28 cellular contexts compared by ENCODE assay signal in the genomic region with DNA sequence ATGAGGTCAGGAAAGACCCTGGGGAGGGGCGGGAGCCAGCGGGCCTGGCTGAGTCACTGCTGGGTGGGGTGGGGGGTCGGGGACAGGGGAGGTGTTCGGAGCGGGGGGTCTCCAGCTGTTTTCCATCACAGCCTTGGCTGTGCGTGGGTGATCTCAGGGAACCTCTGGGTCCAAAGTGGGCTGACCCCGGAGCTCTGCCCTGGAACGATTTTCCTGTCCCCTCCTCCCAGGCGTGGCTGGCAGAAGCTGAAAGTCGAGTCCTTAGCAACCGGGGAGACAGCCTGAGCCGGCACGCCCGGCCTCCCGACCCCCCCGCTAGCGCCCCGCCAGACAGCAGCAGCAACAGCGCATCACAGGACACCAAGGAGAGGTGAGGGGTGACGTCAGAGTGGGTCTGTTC. TPM values are rescaled to one million over a fixed set of nuclear protein-coding genes. Genes with fewer than 3 reads are reported as not detected.
A peak's percentile ranks its signal among the peaks of the same experiment; 100 is the strongest.
DNase-seq lines count a peak whose midpoint lies in the region; ATAC-seq and TF ChIP-seq lines count a peak whose summit lies in the region.
"Had no signal": no experiment of that assay in that cellular context is flagged by ENCODE, and none has a peak within 500 bp of the region (broad histone marks: within the 10 kb centered on the region; RNA-seq: fewer than 3 reads in every experiment).

No MANE protein-coding gene starts in this region.

- H3K4me3 Mint-ChIP-seq in stimulated activated memory B cell treated with anti-CD40 and anti-IgM and Interleukin-4, amounts not matched to agents 10 μg/mL and 1 μg/mL and 100 μg/mL, for 72 hours: no peak overlapping the region
- H3K4me3 Mint-ChIP-seq: activated naive CD4-positive, alpha-beta T cell treated with anti-CD3 and anti-CD28 coated beads, Interleukin-2, amount 10 ng/mL, durations not matched to agents 7 days and 5 days had no signal

- peak overlapping the region; percentile 17 for H3K27ac Mint-ChIP-seq in stimulated activated memory B cell treated with anti-CD40 and anti-IgM and Interleukin-4, amounts not matched to agents 10 μg/mL and 1 μg/mL and 100 μg/mL, for 72 hours
- H3K27ac Mint-ChIP-seq: activated naive CD4-positive, alpha-beta T cell treated with anti-CD3 and anti-CD28 coated beads, Interleukin-2, amount 10 ng/mL, durations not matched to agents 7 days and 5 days had no signal

- H3K27me3 ChIP-seq in IMR-90 (ENCODE audit: control insufficient read depth, insufficient read depth, low read length) (no peaks in the 10 kb centered on the region), esophagus muscularis mucosa (no peaks in the 10 kb centered on the region), right cardiac atrium (ENCODE audit: control insufficient read depth, insufficient read depth) (no peaks in the 10 kb centered on the region)

- H3K36me3 ChIP-seq in IMR-90 (ENCODE audit: control insufficient read depth, insufficient read depth, low read length) (peaks cover 57% of the 10 kb centered on the region), esophagus muscularis mucosa (peaks cover 57 to 75% (median 71%) of the 10 kb centered on the region in 4 donors)

- no peaks in the 10 kb centered on the region for H3K9me1 ChIP-seq in IMR-90 (ENCODE audit: insufficient read depth, low read length)

- no peak overlapping the region for H3K56ac ChIP-seq in IMR-90 (ENCODE audit: extremely low read depth, insufficient read depth, low read length)

- H3K18ac ChIP-seq in IMR-90 (ENCODE audit: low read depth, low read length): no peak overlapping the region

- no peak overlapping the region for H4K5ac ChIP-seq in IMR-90 (ENCODE audit: low read depth, low read length)

- H4K8ac ChIP-seq in IMR-90 (ENCODE audit: low read depth in 2 of 2, low read length in 2 of 2): no peak overlapping the region

- no peak for TF ChIP-seq EP300 in esophagus muscularis mucosa (IDR thresholded peaks at IDR 0.05)

- no peak overlapping the region for H2BK20ac ChIP-seq in IMR-90 (ENCODE audit: low read depth, low read length)

- H3K4me3 ChIP-seq in IMR-90 (ENCODE audit: insufficient read depth, low read depth, low read length) (no peak overlapping the region), esophagus muscularis mucosa (no peak overlapping the region), right cardiac atrium (ENCODE audit: low read length) (no peak overlapping the region)

- H2AK5ac ChIP-seq in IMR-90 (ENCODE audit: low read depth, low read length): no peak overlapping the region

- no peak overlapping the region for H2AK9ac ChIP-seq in IMR-90 (replicated peaks; ENCODE audit: low read depth, low read length, poor library complexity)

- no peak overlapping the region for H3K27ac ChIP-seq in IMR-90 (ENCODE audit: insufficient read depth, low read length)
- peak overlapping the region; percentile 3 to 66 (median 40) for H3K27ac ChIP-seq in esophagus muscularis mucosa (replicated peaks in 1 of 4)
- no peak overlapping the region for H3K27ac ChIP-seq in right cardiac atrium (ENCODE audit: low read length)
- H3K27ac ChIP-seq: C4-2B had no signal

- H3K4me2 ChIP-seq in IMR-90 (ENCODE audit: low read depth, low read length): no peak overlapping the region

- no peak overlapping the region for H3K14ac ChIP-seq in IMR-90 (replicated peaks; ENCODE audit: low read depth, low read length)

- no peaks in the 10 kb centered on the region for H4K20me1 ChIP-seq in IMR-90 (ENCODE audit: insufficient read depth, low read length)

- no peak for TF ChIP-seq CTCF in IMR-90 (conservative IDR thresholded peaks at IDR 0.05; ENCODE audit: low read depth, low read length)
- TF ChIP-seq CTCF in esophagus muscularis mucosa (IDR thresholded peaks at IDR 0.05): no peak

- BruUV-seq in IMR-90 (replicated peaks; lab: Mats Ljungman, UMichigan): no TSS peak

- H3K9me3 ChIP-seq in IMR-90 (ENCODE audit: control insufficient read depth, insufficient read depth, low read length) (no peaks in the 10 kb centered on the region), esophagus muscularis mucosa (no peaks in the 10 kb centered on the region), right cardiac atrium (ENCODE audit: control insufficient read depth, low read length) (no peaks in the 10 kb centered on the region)

- no peaks in the 10 kb centered on the region for H3K27me3 Mint-ChIP-seq in stimulated activated memory B cell treated with anti-CD40 and anti-IgM and Interleukin-4, amounts not matched to agents 10 μg/mL and 1 μg/mL and 100 μg/mL, for 72 hours
- H3K27me3 Mint-ChIP-seq: activated naive CD4-positive, alpha-beta T cell treated with anti-CD3 and anti-CD28 coated beads, Interleukin-2, amount 10 ng/mL, durations not matched to agents 7 days and 5 days; naive B cell had no signal

- CTCF ChIA-PET in IMR-90 (lab: Yijun Ruan, JAX): no interaction called here

- H2BK15ac ChIP-seq in IMR-90 (ENCODE audit: low read depth, low read length): no peak overlapping the region

- H3K9me3 Mint-ChIP-seq in stimulated activated memory B cell treated with anti-CD40 and anti-IgM and Interleukin-4, amounts not matched to agents 10 μg/mL and 1 μg/mL and 100 μg/mL, for 72 hours: no peaks in the 10 kb centered on the region
- H3K9me3 Mint-ChIP-seq: activated naive CD4-positive, alpha-beta T cell treated with anti-CD3 and anti-CD28 coated beads, Interleukin-2, amount 10 ng/mL, durations not matched to agents 7 days and 5 days; naive B cell had no signal

- POLR2A ChIA-PET in IMR-90 (lab: Charles Lee; ENCODE audit: unreplicated experiment): no interaction called here

- intact Hi-C loops in IMR-90 (cut with micrococcal nuclease) (no loop called here), esophagus muscularis mucosa (cut with DNase I) (loop anchor here (5.0 kb wide), 1 partner anchor 233 kb away; no protein-coding TSS in a partner anchor), right cardiac atrium (cut with DNase I) (no loop called here), posterior vena cava (cut with DNase I) (no loop called here)

- DNase-seq in IMR-90: no peak
- no peak for DNase-seq in esophagus muscularis mucosa (ENCODE audit: extremely low spot score)
- peak; percentile 82 to 90 (median 89) for DNase-seq in right cardiac atrium
- DNase-seq in NCI-H2227 (lab: John Stamatoyannopoulos, UW; ENCODE audit: unreplicated experiment): no peak
- no peak for DNase-seq in NCI-H526 (lab: John Stamatoyannopoulos, UW)
- DNase-seq in posterior vena cava (ENCODE audit: low spot score): no peak
- DNase-seq: activated CD4-positive, alpha-beta T cell treated with anti-CD3 and anti-CD28 coated beads for 4 hours; activated naive CD4-positive, alpha-beta T cell treated with anti-CD3 and anti-CD28 coated beads, Interleukin-2, amount 10 ng/mL, durations not matched to agents 7 days and 5 days; activated T-cell treated with anti-CD3 and anti-CD28 coated beads, Interleukin-2, amount 50 U/mL, for 48 hours; amygdala; foreskin melanocyte; Kasumi-1; kidney glomerular epithelial cell; mesendoderm; naive B cell; NCI-H1048; NCI-H187; NCI-H345; OCI-M1; retina; stimulated activated CD4-positive, alpha-beta T cell treated with anti-CD3 and anti-CD28 coated beads, Interleukin-15, amount 100 ng/mL, for 24 hours; stimulated activated CD8-positive, alpha-beta memory T cell treated with anti-CD3 and anti-CD28 coated beads, Interleukin-4, amount 100 ng/mL, for 48 hours; T-helper 1 cell had no signal

- peaks cover 73% of the 10 kb centered on the region for H3K36me3 Mint-ChIP-seq in stimulated activated memory B cell treated with anti-CD40 and anti-IgM and Interleukin-4, amounts not matched to agents 10 μg/mL and 1 μg/mL and 100 μg/mL, for 72 hours

- no peak overlapping the region for H3K9ac ChIP-seq in IMR-90 (ENCODE audit: low read depth, low read length)

- H3K4me1 ChIP-seq in IMR-90 (ENCODE audit: control insufficient read depth, insufficient read depth, low read length): peaks cover 6% of the 10 kb centered on the region
- H3K4me1 ChIP-seq in esophagus muscularis mucosa: peaks cover 28 to 42% (median 33%) of the 10 kb centered on the region in 4 donors
- peaks cover 5% of the 10 kb centered on the region for H3K4me1 ChIP-seq in right cardiac atrium (ENCODE audit: control insufficient read depth, insufficient read depth, low read length)

- no peak overlapping the region for H2BK5ac ChIP-seq in IMR-90 (ENCODE audit: low read depth, low read length, poor library complexity, severe bottlenecking)

- no peak overlapping the region for H3K4ac ChIP-seq in IMR-90 (ENCODE audit: low read depth, low read length)

- no peak for ATAC-seq in IMR-90 (ENCODE audit: low read depth)
- peak; percentile 29 to 52 for ATAC-seq in right cardiac atrium
- no peak for ATAC-seq in stimulated activated memory B cell treated with anti-CD40 and anti-IgM and Interleukin-4, amounts not matched to agents 10 μg/mL and 1 μg/mL and 100 μg/mL, for 72 hours
- no peak for ATAC-seq in GM18858 (IDR thresholded peaks at IDR 0.05; ENCODE audit: unreplicated experiment)

- H3K79me1 ChIP-seq in IMR-90 (ENCODE audit: low read depth in 1 of 2, low read length in 2 of 2): peaks cover 16 to 21% of the 10 kb centered on the region in 2 experiments

- 20% methylated on average over 1 of the region's 20 CpGs; no CpG with 5 or more reads in 1 of the 2 experiments for WGBS in IMR-90 (ENCODE audit: extremely low coverage in 2 of 2, insufficient read length in 1 of 2), 2 experiments
- 76% methylated on average over 12 of the region's 20 CpGs for WGBS in esophagus muscularis mucosa
- 64% methylated on average over 20 of the region's 20 CpGs for WGBS in right cardiac atrium

- peak overlapping the region; percentile 21 for H2AFZ ChIP-seq in IMR-90 (replicated peaks; ENCODE audit: low read length, poor library complexity)

- TF ChIP-seq POLR2A in IMR-90 (IDR thresholded peaks at IDR 0.05; ENCODE audit: low read depth, low read length) (no peak), esophagus muscularis mucosa (IDR thresholded peaks at IDR 0.05; ENCODE audit: low read depth) (no peak)

- in situ Hi-C loops in IMR-90 (cut with MboI; ENCODE audit: low sequenced_read_pairs): no loop called here

- H3K23ac ChIP-seq in IMR-90 (ENCODE audit: low read depth, low read length): no peak overlapping the region

- dilution Hi-C loops in IMR-90 (cut with HindIII; ENCODE audit: low sequenced_read_pairs, unreplicated experiment): no loop called here

- H4K91ac ChIP-seq in IMR-90 (ENCODE audit: insufficient read depth, low read depth, low read length): no peak overlapping the region

- TF ChIP-seq RAD21 in IMR-90 (IDR thresholded peaks at IDR 0.05; ENCODE audit: low read length): no peak

- H2BK120ac ChIP-seq in IMR-90 (ENCODE audit: low read depth, low read length): no peak overlapping the region

- H3K4me1 Mint-ChIP-seq in stimulated activated memory B cell treated with anti-CD40 and anti-IgM and Interleukin-4, amounts not matched to agents 10 μg/mL and 1 μg/mL and 100 μg/mL, for 72 hours: peaks cover 29% of the 10 kb centered on the region

RNA-seq across cellular contexts. Expression of a gene that starts 10.6 kb away (rescaled TPM):
- 32.8 and 39.1 TPM in 2 replicates for total RNA-seq in IMR-90 (2012; rRNA removed)
- 47.0 and 50.7 TPM in 2 replicates for polyA plus RNA-seq in IMR-90 (2012; rRNA removed)
- polyA plus RNA-seq in IMR-90 (2012; cell fraction: cytosol; rRNA removed): 36.1 and 37.6 TPM in 2 replicates
- 167 and 251 TPM in 2 replicates for polyA plus RNA-seq in IMR-90 (2012; cell fraction: nucleus; rRNA removed; ENCODE audit: low replicate concordance)
- total RNA-seq in esophagus muscularis mucosa: 100 to 1,000 TPM in 3 of 4 donors, 10 to 100 TPM in 1; 85.8 to 148 (median 118) TPM
- total RNA-seq in right cardiac atrium: 10 to 100 TPM; 68.8 to 89.5 (median 78.8) TPM
- polyA plus RNA-seq in right cardiac atrium: 92.6 TPM
- total RNA-seq in posterior vena cava: 10 to 100 TPM; 83.2 to 92.6 TPM

RNA-seq across cellular contexts. Expression of a gene that starts 12.7 kb away (rescaled TPM):
- total RNA-seq in IMR-90 (2012; rRNA removed) (17.5 and 28.0 TPM in 2 replicates), esophagus muscularis mucosa (10 to 100 TPM; 38.2 to 61.7 (median 48.2) TPM), right cardiac atrium (10 to 100 TPM; 28.2 to 38.4 (median 33.0) TPM), posterior vena cava (10 to 100 TPM; 39.3 to 43.4 TPM)
- polyA plus RNA-seq in IMR-90 (2012; rRNA removed) (38.9 and 44.2 TPM in 2 replicates), right cardiac atrium (36.8 TPM)
- 31.9 and 52.0 TPM in 2 replicates for polyA plus RNA-seq in IMR-90 (2012; cell fraction: cytosol; rRNA removed)
- polyA plus RNA-seq in IMR-90 (2012; cell fraction: nucleus; rRNA removed; ENCODE audit: low replicate concordance): 107 and 192 TPM in 2 replicates

RNA-seq across cellular contexts. Expression of a gene that starts 17.2 kb away (rescaled TPM):
- total RNA-seq in IMR-90 (2012; rRNA removed) (under 0.01 TPM in 1 of 2 replicates, not detected in the other), esophagus muscularis mucosa (under 1 TPM in 2 of 4 donors, not detected in 2; 0.33 to 0.34 TPM), right cardiac atrium (under 1 TPM in 2 of 4 donors, not detected in 2; 0.09 to 0.25 TPM), posterior vena cava (under 1 TPM; 0.37 to 0.52 TPM)
- polyA plus RNA-seq in IMR-90 (2012; rRNA removed) (0.09 TPM in 2 replicates), right cardiac atrium (0.54 TPM)
- 0.03 TPM in 1 of 2 replicates, not detected in the other for polyA plus RNA-seq in IMR-90 (2012; cell fraction: cytosol; rRNA removed)
- 0.15 and 0.17 TPM in 2 replicates for polyA plus RNA-seq in IMR-90 (2012; cell fraction: nucleus; rRNA removed; ENCODE audit: low replicate concordance)
- polyA plus RNA-seq: AG04450 had no signal

RNA-seq across cellular contexts. Expression of a gene that starts 22.4 kb away (rescaled TPM):
- total RNA-seq in IMR-90 (2012; rRNA removed): not detected in 2 replicates
- polyA plus RNA-seq in IMR-90 (2012; rRNA removed): not detected in 2 replicates
- not detected in 2 replicates for polyA plus RNA-seq in IMR-90 (2012; cell fraction: cytosol; rRNA removed)
- polyA plus RNA-seq in IMR-90 (2012; cell fraction: nucleus; rRNA removed; ENCODE audit: low replicate concordance): not detected in 2 replicates
- total RNA-seq in esophagus muscularis mucosa: 1 to 10 TPM; 2.9 to 8.0 (median 4.1) TPM
- 1 to 10 TPM; 2.0 to 3.7 (median 3.4) TPM for total RNA-seq in right cardiac atrium
- 0.84 TPM for polyA plus RNA-seq in right cardiac atrium
- total RNA-seq in posterior vena cava: 1 to 10 TPM; 6.4 to 7.8 TPM
- total RNA-seq: HT1080 had no signal
- polyA plus RNA-seq: AG04450 had no signal

RNA-seq across cellular contexts. Expression of a gene that starts 29.6 kb away (rescaled TPM):
- 0.28 TPM in 1 of 2 replicates, not detected in the other for total RNA-seq in IMR-90 (2012; rRNA removed)
- 0.36 and 0.53 TPM in 2 replicates for polyA plus RNA-seq in IMR-90 (2012; rRNA removed)
- 0.08 and 0.47 TPM in 2 replicates for polyA plus RNA-seq in IMR-90 (2012; cell fraction: cytosol; rRNA removed)
- 0.40 and 0.99 TPM in 2 replicates for polyA plus RNA-seq in IMR-90 (2012; cell fraction: nucleus; rRNA removed; ENCODE audit: low replicate concordance)
- total RNA-seq in esophagus muscularis mucosa: 1,000 to 10,000 TPM in 1 of 4 donors, 100 to 1,000 TPM in 3; 393 to 1,020 (median 677) TPM
- total RNA-seq in right cardiac atrium: 100 to 1,000 TPM; 136 to 537 (median 382) TPM
- 273 TPM for polyA plus RNA-seq in right cardiac atrium
- total RNA-seq in posterior vena cava: 1,000 to 10,000 TPM in 1 of 2 donors, 100 to 1,000 TPM in 1; 929 to 2,763 TPM

Comparison
In these comparisons a context has a peak if more than half of its experiments do, and no peak if none do; other contexts are left out.
1. ATAC-seq: peak in right cardiac atrium (2 of 2); none in IMR-90 (single experiment), stimulated activated memory B cell treated with anti-CD40 and anti-IgM and Interleukin-4, amounts not matched to agents 10 μg/mL and 1 μg/mL and 100 μg/mL, for 72 hours (single experiment) and GM18858 (single experiment).
2. DNase-seq: peak in right cardiac atrium (3 of 3); none in IMR-90 (single experiment), esophagus muscularis mucosa (single experiment), NCI-H2227 (single experiment), NCI-H526 (0 of 2) and posterior vena cava (single experiment).
3. H3K27ac ChIP-seq: peak in esophagus muscularis mucosa (4 of 4); none in IMR-90 (single experiment) and right cardiac atrium (single experiment).